13 cellular contexts compared by ENCODE assay signal in genomic region chr20:33606114-33606771, GRCh38.
DNase-seq lines count a peak whose midpoint lies in the region; ATAC-seq lines count a peak whose summit lies in the region.
"Had no signal": no experiment of that assay in that cellular context is flagged by ENCODE, and none has a peak within 500 bp of the region (broad histone marks: within the 10 kb centered on the region; RNA-seq: fewer than 3 reads in every experiment).

No MANE protein-coding gene starts in this region.

- ATAC-seq in GM18858 (IDR thresholded peaks at IDR 0.05; ENCODE audit: unreplicated experiment) (peak; percentile 54), GM21515 (IDR thresholded peaks at IDR 0.05; ENCODE audit: unreplicated experiment) (peak; percentile 69), HG03460 (IDR thresholded peaks at IDR 0.05; ENCODE audit: unreplicated experiment) (peak; percentile 66), GM19324 (IDR thresholded peaks at IDR 0.05; ENCODE audit: low FRiP score, unreplicated experiment) (no peak)

- DNase-seq in pons (ENCODE audit: low spot score) (peak; percentile 37), NCI-H146 treated with DMSO at 0.1 percent for 48 hours (lab: John Stamatoyannopoulos, UW; ENCODE audit: unreplicated experiment) (no peak), NCI-H2029 treated with DMSO at 0.1 percent for 48 hours (lab: John Stamatoyannopoulos, UW) (no peak)
- no peak for DNase-seq in activated CD4-positive, CD25-positive, alpha-beta regulatory T cell (lab: John Stamatoyannopoulos, UW)
- DNase-seq: effector memory CD4-positive, alpha-beta T cell; H7; left cardiac atrium; NCI-H1092 treated with DMSO at 0.1 percent for 48 hours; stimulated activated CD4-positive, alpha-beta T cell treated with anti-CD3 and anti-CD28 coated beads, Interleukin-12 subunit alpha, Interleukin-12 subunit beta, amount 100 ng/mL, for 4 hours had no signal
